8 cellular contexts compared by ENCODE assay signal in genomic region chr9:70484232-70485130, GRCh38.
DNase-seq lines count a peak whose midpoint lies in the region; ATAC-seq and TF ChIP-seq lines count a peak whose summit lies in the region.

No MANE protein-coding gene starts in this region.

- WGBS in endodermal cell (ENCODE audit: insufficient coverage in 1 of 2, insufficient read length in 1 of 2), 2 experiments, result 74 to 79% methylated on average over 7 to 8 of the region's 8 CpGs

- H3K36me3 ChIP-seq in endodermal cell (ENCODE audit: control insufficient read depth, insufficient read depth, low read length), result no peaks in the 10 kb centered on the region

- peaks cover 9% of the 10 kb centered on the region for H3K4me1 Mint-ChIP-seq in endodermal cell

- H3K9me3 ChIP-seq in endodermal cell (ENCODE audit: control insufficient read depth, low read length), result no peaks in the 10 kb centered on the region

- ATAC-seq in GM19351 (IDR thresholded peaks at IDR 0.05; ENCODE audit: unreplicated experiment), result peak; percentile 84
- peak; percentile 54 for ATAC-seq in HG03521 (IDR thresholded peaks at IDR 0.05; ENCODE audit: unreplicated experiment)

- no peaks in the 10 kb centered on the region for H3K9me3 Mint-ChIP-seq in endodermal cell

- peaks cover 3% of the 10 kb centered on the region for H3K27me3 Mint-ChIP-seq in endodermal cell (ENCODE audit: insufficient read depth)

- H3K36me3 Mint-ChIP-seq in endodermal cell (ENCODE audit: low read depth), result no peaks in the 10 kb centered on the region

- DNase-seq in NCI-H1436 (lab: John Stamatoyannopoulos, UW) (peak; percentile 43), NCI-H1436 treated with DMSO at 0.1 percent for 48 hours (lab: John Stamatoyannopoulos, UW) (no peak), RKO (ENCODE audit: low spot score) (peak; percentile 64), endodermal cell (peak; percentile 70), medulla oblongata (ENCODE audit: extremely low spot score) (peak; percentile 92), ureter (ENCODE audit: low spot score) (peak; percentile 58)

- no peak overlapping the region for H3K4me3 ChIP-seq in endodermal cell (ENCODE audit: low read length)

- no peak overlapping the region for H3K4me3 Mint-ChIP-seq in endodermal cell

- H3K4me1 ChIP-seq in endodermal cell (ENCODE audit: control insufficient read depth, insufficient read depth, low read length), result no peaks in the 10 kb centered on the region

- no peaks in the 10 kb centered on the region for H3K27me3 ChIP-seq in endodermal cell (ENCODE audit: control insufficient read depth, insufficient read depth, low read length, poor library complexity, severe bottlenecking)

- no peak overlapping the region for H3K27ac ChIP-seq in endodermal cell (ENCODE audit: low read depth, low read length)

- no peak overlapping the region for H3K9ac ChIP-seq in endodermal cell (ENCODE audit: extremely low read depth, low read length, poor library complexity, severe bottlenecking)

- peak; percentile 85 for TF ChIP-seq CTCF in endodermal cell (conservative IDR thresholded peaks at IDR 0.05)

- H3K27ac Mint-ChIP-seq in endodermal cell, result no peak overlapping the region
